Comparison of ENCODE assay signal across 10 cellular contexts in genomic region chr22:31872209-31872608, GRCh38.
DNase-seq lines count a peak whose midpoint lies in the region; ATAC-seq and TF ChIP-seq lines count a peak whose summit lies in the region.
"Had no signal": no experiment of that assay in that cellular context is flagged by ENCODE, and none has a peak within 500 bp of the region (broad histone marks: within the 10 kb centered on the region; RNA-seq: fewer than 3 reads in every experiment).

No MANE protein-coding gene starts in this region.

- no peak overlapping the region for H3K27ac Mint-ChIP-seq in activated CD4-positive, alpha-beta T cell treated with anti-CD3 and anti-CD28 coated beads for 36 hours

- no peaks in the 10 kb centered on the region for H3K9me3 Mint-ChIP-seq in activated CD4-positive, alpha-beta T cell treated with anti-CD3 and anti-CD28 coated beads for 36 hours (ENCODE audit: low read depth)

- peak overlapping the region; percentile 82 for H3K27ac ChIP-seq in neutrophil

- no peaks in the 10 kb centered on the region for H3K9me3 ChIP-seq in neutrophil

- POLR2A ChIA-PET in activated CD4-positive, alpha-beta T cell treated with anti-CD3 and anti-CD28 coated beads for 36 hours (lab: Charles Lee) = interaction anchor here (0.6 kb wide), 1 partner anchor 48 kb away, joined by 5 read pairs; no protein-coding TSS in a partner anchor

- intact Hi-C loops in activated CD4-positive, alpha-beta T cell treated with anti-CD3 and anti-CD28 coated beads for 36 hours (cut with DNase I, micrococcal nuclease) = no loop called here

- H3K4me3 ChIP-seq in neutrophil (ENCODE audit: low read depth in 1 of 2, low read length in 1 of 2) = no peak overlapping the region

- no peak overlapping the region for H3K4me3 Mint-ChIP-seq in activated CD4-positive, alpha-beta T cell treated with anti-CD3 and anti-CD28 coated beads for 36 hours

- DNase-seq in activated CD4-positive, alpha-beta T cell treated with anti-CD3 and anti-CD28 coated beads for 36 hours = peak; percentile 20
- no peak for DNase-seq in activated CD4-positive, alpha-beta T cell treated with anti-CD3 and anti-CD28 coated beads for 48 hours
- DNase-seq in NCI-H69 (lab: John Stamatoyannopoulos, UW) = peak; percentile 25
- DNase-seq in dermis microvascular lymphatic vessel endothelial cell (ENCODE audit: low read depth in 2 of 2) = peak; percentile 25 to 44
- DNase-seq: anterior cingulate cortex had no signal

- no peaks in the 10 kb centered on the region for H3K27me3 ChIP-seq in neutrophil

- ATAC-seq in activated CD4-positive, alpha-beta T cell treated with anti-CD3 and anti-CD28 coated beads for 36 hours = no peak
- no peak for ATAC-seq in HG03460 (IDR thresholded peaks at IDR 0.05; ENCODE audit: unreplicated experiment)
- ATAC-seq in HG02884 (IDR thresholded peaks at IDR 0.05; ENCODE audit: unreplicated experiment) = no peak
- ATAC-seq in GM21390 (IDR thresholded peaks at IDR 0.05; ENCODE audit: unreplicated experiment) = no peak
- ATAC-seq: activated CD4-positive, CD25-positive, alpha-beta regulatory T cell treated with anti-CD3 and anti-CD28 coated beads, Interleukin-2, amount 50 U/mL, for 24 hours had no signal

- peaks cover 31 to 35% of the 10 kb centered on the region in 2 experiments for H3K4me1 ChIP-seq in neutrophil (ENCODE audit: control insufficient read depth in 1 of 2, insufficient read depth in 1 of 2, low read depth in 1 of 2, low read length in 1 of 2)

- peaks cover 18% of the 10 kb centered on the region for H3K36me3 ChIP-seq in neutrophil

- peaks cover 1% of the 10 kb centered on the region for H3K4me1 Mint-ChIP-seq in activated CD4-positive, alpha-beta T cell treated with anti-CD3 and anti-CD28 coated beads for 36 hours

- no peak for TF ChIP-seq CTCF in neutrophil (IDR thresholded peaks at IDR 0.05)

- CTCF ChIA-PET in activated CD4-positive, alpha-beta T cell treated with anti-CD3 and anti-CD28 coated beads for 36 hours (lab: Charles Lee) = interaction anchor here (0.6 to 1.5 kb wide), 4 partner anchors 10 to 207 kb away, joined by 3 to 4 read pairs (median 3); no protein-coding TSS in a partner anchor

- peaks cover 32% of the 10 kb centered on the region for H3K36me3 Mint-ChIP-seq in activated CD4-positive, alpha-beta T cell treated with anti-CD3 and anti-CD28 coated beads for 36 hours (ENCODE audit: low read depth)

- no peaks in the 10 kb centered on the region for H3K27me3 Mint-ChIP-seq in activated CD4-positive, alpha-beta T cell treated with anti-CD3 and anti-CD28 coated beads for 36 hours
